9 cellular contexts compared by ENCODE assay signal in genomic region chr19:12261554-12261953, GRCh38.
"Had no signal": no experiment of that assay in that cellular context is flagged by ENCODE, and none has a peak within 500 bp of the region (broad histone marks: within the 10 kb centered on the region; RNA-seq: fewer than 3 reads in every experiment).

No MANE protein-coding gene starts in this region.

- FAIRE-seq: HTR-8/SVneo, K562 had no signal

- H3K36me3 ChIP-seq: HAP-1 had no signal

- ATAC-seq: HCT116, K562 had no signal

- H3K4me1 ChIP-seq: HAP-1 had no signal

- H3K4me3 ChIP-seq: GM23248, HAP-1, K562 had no signal

- H3K27ac ChIP-seq: GM23248 had no signal

- H3K9ac ChIP-seq: GM23248 had no signal

- DNase-seq: GM23248, GOT3, H7, IMR-90, KG1 had no signal
